Comparison of ENCODE assay signal across 14 cellular contexts in genomic region chr22:43789452-43789851, GRCh38. TPM values are rescaled to one million over a fixed set of nuclear protein-coding genes. Genes with fewer than 3 reads are reported as not detected.
DNase-seq lines count a peak whose midpoint lies in the region; ATAC-seq and TF ChIP-seq lines count a peak whose summit lies in the region.
"Had no signal": no experiment of that assay in that cellular context is flagged by ENCODE, and none has a peak within 500 bp of the region (broad histone marks: within the 10 kb centered on the region; RNA-seq: fewer than 3 reads in every experiment).

No MANE protein-coding gene starts in this region.

- no peaks in the 10 kb centered on the region for H3K9me2 ChIP-seq in PC-3 (replicated peaks; ENCODE audit: low read length)

- peak overlapping the region; percentile 39; the same call in 1 of the 2 replicates for H3K27ac ChIP-seq in PC-3 (ENCODE audit: low read length)
- peak overlapping the region in 3 of 4 donors; percentile 4 to 52 (median 45) for H3K27ac ChIP-seq in esophagus squamous epithelium
- no peak overlapping the region for H3K27ac ChIP-seq in neural progenitor cell

- TF ChIP-seq POLR2A in esophagus squamous epithelium (IDR thresholded peaks at IDR 0.05) = no peak

- H3F3A ChIP-seq in PC-3 (ENCODE audit: low read length, unreplicated experiment) (no peaks in the 10 kb centered on the region), neural progenitor cell (ENCODE audit: low read depth) (no peaks in the 10 kb centered on the region)

- WGBS in esophagus squamous epithelium, 2 donors = 10 to 47% methylated on average over 7 of the region's 7 CpGs

- H3K9ac ChIP-seq in PC-3 (ENCODE audit: low read length) = no peak overlapping the region
- no peak overlapping the region for H3K9ac ChIP-seq in neural progenitor cell

- H3K27me3 ChIP-seq in PC-3 (ENCODE audit: low read length) (no peaks in the 10 kb centered on the region), esophagus squamous epithelium (no peaks in the 10 kb centered on the region), neural progenitor cell (peaks cover 15% of the 10 kb centered on the region)

- H3K4me1 Mint-ChIP-seq in neural progenitor cell = no peaks in the 10 kb centered on the region
- H3K4me1 Mint-ChIP-seq in WTC11 = no peaks in the 10 kb centered on the region
- H3K4me1 Mint-ChIP-seq: CD8-positive, alpha-beta memory T cell had no signal

- H3K36me3 ChIP-seq in PC-3 (ENCODE audit: low read depth, low read length) = no peaks in the 10 kb centered on the region
- H3K36me3 ChIP-seq in esophagus squamous epithelium = no peaks in the 10 kb centered on the region
- H3K36me3 ChIP-seq in neural progenitor cell = no peaks in the 10 kb centered on the region

- POLR2A ChIA-PET in PC-3 (lab: Charles Lee; ENCODE audit: unreplicated experiment) = no interaction called here
- POLR2A ChIA-PET in WTC11 (lab: Charles Lee) = no interaction called here

- no peaks in the 10 kb centered on the region for H3K9me3 ChIP-seq in PC-3 (ENCODE audit: low read length)
- no peaks in the 10 kb centered on the region for H3K9me3 ChIP-seq in esophagus squamous epithelium
- H3K9me3 ChIP-seq in neural progenitor cell (ENCODE audit: low read depth) = no peaks in the 10 kb centered on the region

- H3K4me3 ChIP-seq in PC-3 (ENCODE audit: low read length) (no peak overlapping the region), esophagus squamous epithelium (no peak overlapping the region), neural progenitor cell (no peak overlapping the region)

- H3K27me3 Mint-ChIP-seq in neural progenitor cell (ENCODE audit: insufficient read depth, low read depth) (peaks cover 3% of the 10 kb centered on the region), WTC11 (ENCODE audit: low read depth) (no peaks in the 10 kb centered on the region; the same call in 1 of the 2 replicates)

- ATAC-seq in PC-3 = peak; percentile 95
- no peak for ATAC-seq in WTC11
- ATAC-seq in HG02571 (IDR thresholded peaks at IDR 0.05; ENCODE audit: unreplicated experiment) = no peak
- ATAC-seq: activated T-cell treated with anti-CD3 and anti-CD28 coated beads, Interleukin-2, amount 50 U/mL, for 4 hours had no signal

- CTCF ChIA-PET in PC-3 (lab: Charles Lee) (no interaction called here), WTC11 (lab: Charles Lee) (no interaction called here)

- no peaks in the 10 kb centered on the region for H3K9me3 Mint-ChIP-seq in neural progenitor cell
- H3K9me3 Mint-ChIP-seq in WTC11 = no peaks in the 10 kb centered on the region
- H3K9me3 Mint-ChIP-seq: activated T-cell treated with anti-CD3 and anti-CD28 coated beads, Interleukin-2, amount 50 U/mL, for 4 hours; CD8-positive, alpha-beta memory T cell; T-helper 1 cell treated with Interleukin-12 subunit alpha and Interleukin-12 subunit beta and Interleukin-4 antibody, amounts not matched to agents 30 μg/mL and 1 μg/mL, for 36 hours had no signal

- H3K79me2 ChIP-seq in PC-3 (ENCODE audit: low read length) (no peaks in the 10 kb centered on the region), neural progenitor cell (ENCODE audit: low read depth) (no peaks in the 10 kb centered on the region)

- intact Hi-C loops in PC-3 (cut with micrococcal nuclease) (no loop called here), esophagus squamous epithelium (cut with DNase I) (no loop called here)

- no peaks in the 10 kb centered on the region for H4K20me1 ChIP-seq in PC-3 (ENCODE audit: low read length)
- no peaks in the 10 kb centered on the region for H4K20me1 ChIP-seq in neural progenitor cell (ENCODE audit: low read depth)

- H3K4me3 Mint-ChIP-seq in neural progenitor cell (no peak overlapping the region), WTC11 (no peak overlapping the region)
- H3K4me3 Mint-ChIP-seq: activated T-cell treated with anti-CD3 and anti-CD28 coated beads, Interleukin-2, amount 50 U/mL, for 4 hours; CD8-positive, alpha-beta memory T cell; T-helper 1 cell treated with Interleukin-12 subunit alpha and Interleukin-12 subunit beta and Interleukin-4 antibody, amounts not matched to agents 30 μg/mL and 1 μg/mL, for 36 hours had no signal

- DNase-seq in AG08396 (ENCODE audit: low spot score) (peak; percentile 74), PC-3 (peak; percentile 70), esophagus squamous epithelium (lab: John Stamatoyannopoulos, UW) (no peak), mucosa of gallbladder (ENCODE audit: low spot score) (peak; percentile 63), COLO829 (ENCODE audit: low spot score) (no peak), neural progenitor cell (ENCODE audit: low spot score) (no peak), WTC11 (ENCODE audit: low spot score) (no peak)
- DNase-seq: activated T-cell treated with anti-CD3 and anti-CD28 coated beads, Interleukin-2, amount 50 U/mL, for 4 hours; CD8-positive, alpha-beta memory T cell; midbrain; NCI-H345; stimulated activated CD4-positive, alpha-beta T cell treated with anti-CD3 and anti-CD28 coated beads, Interleukin-4, amount 100 ng/mL, for 1 hour had no signal

- H3K36me3 Mint-ChIP-seq in neural progenitor cell = no peaks in the 10 kb centered on the region
- no peaks in the 10 kb centered on the region for H3K36me3 Mint-ChIP-seq in WTC11
- H3K36me3 Mint-ChIP-seq: CD8-positive, alpha-beta memory T cell had no signal

- H3K27ac Mint-ChIP-seq in neural progenitor cell (no peak overlapping the region), WTC11 (no peak overlapping the region)
- H3K27ac Mint-ChIP-seq: CD8-positive, alpha-beta memory T cell; T-helper 1 cell treated with Interleukin-12 subunit alpha and Interleukin-12 subunit beta and Interleukin-4 antibody, amounts not matched to agents 30 μg/mL and 1 μg/mL, for 36 hours had no signal

- H2AFZ ChIP-seq in PC-3 (ENCODE audit: low read length) = no peak overlapping the region
- no peak overlapping the region for H2AFZ ChIP-seq in neural progenitor cell (replicated peaks)

- H3K4me1 ChIP-seq in PC-3 (ENCODE audit: insufficient read depth, low read length) = peaks cover 12% of the 10 kb centered on the region
- peaks cover 0 to 13% (median 5%) of the 10 kb centered on the region in 3 donors for H3K4me1 ChIP-seq in esophagus squamous epithelium
- H3K4me1 ChIP-seq in neural progenitor cell = no peaks in the 10 kb centered on the region

- no TSS peak for BruUV-seq in PC-3 (replicated peaks; lab: Mats Ljungman, UMichigan)

- TF ChIP-seq CTCF in PC-3 (conservative IDR thresholded peaks at IDR 0.05; ENCODE audit: low read depth, low read length) (no peak), esophagus squamous epithelium (IDR thresholded peaks at IDR 0.05) (no peak), neural progenitor cell (IDR thresholded peaks at IDR 0.05) (no peak), WTC11 (IDR thresholded peaks at IDR 0.05) (no peak)

- H3K4me2 ChIP-seq in PC-3 (ENCODE audit: low read length) (peak overlapping the region; percentile 37), neural progenitor cell (no peak overlapping the region)

TF ChIP-seq in WTC11, 78 proteins besides CTCF, POLR2A, EP300 and RAD21 (continues in another document):
- TF ChIP-seq SMAD3 (CRISPR knock-in tag; IDR thresholded peaks at IDR 0.05; ENCODE audit: borderline replicate concordance) = no peak
- TF ChIP-seq, protein P1, sequence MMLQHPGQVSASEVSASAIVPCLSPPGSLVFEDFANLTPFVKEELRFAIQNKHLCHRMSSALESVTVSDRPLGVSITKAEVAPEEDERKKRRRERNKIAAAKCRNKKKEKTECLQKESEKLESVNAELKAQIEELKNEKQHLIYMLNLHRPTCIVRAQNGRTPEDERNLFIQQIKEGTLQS (CRISPR knock-in tag; conservative IDR thresholded peaks at IDR 0.05) = no peak
- TF ChIP-seq ZSCAN18 (CRISPR knock-in tag; IDR thresholded peaks at IDR 0.05) = no peak
- no peak for TF ChIP-seq ZNF416 (CRISPR knock-in tag; IDR thresholded peaks at IDR 0.05)
- no peak for TF ChIP-seq CDX4 (CRISPR knock-in tag; IDR thresholded peaks at IDR 0.05; ENCODE audit: borderline replicate concordance)
- no peak for TF ChIP-seq ZNF671 (CRISPR knock-in tag; IDR thresholded peaks at IDR 0.05)
- no peak for TF ChIP-seq NR1H2 (CRISPR knock-in tag; IDR thresholded peaks at IDR 0.05)
- TF ChIP-seq MXD4 (CRISPR knock-in tag; IDR thresholded peaks at IDR 0.05; ENCODE audit: borderline replicate concordance) = no peak
- TF ChIP-seq ZNF219 (CRISPR knock-in tag; IDR thresholded peaks at IDR 0.05; ENCODE audit: borderline replicate concordance) = no peak
- TF ChIP-seq FOXJ3 (CRISPR knock-in tag; IDR thresholded peaks at IDR 0.05; ENCODE audit: borderline replicate concordance) = no peak
- TF ChIP-seq EMX1 (CRISPR knock-in tag; IDR thresholded peaks at IDR 0.05) = no peak
- TF ChIP-seq, protein P2, sequence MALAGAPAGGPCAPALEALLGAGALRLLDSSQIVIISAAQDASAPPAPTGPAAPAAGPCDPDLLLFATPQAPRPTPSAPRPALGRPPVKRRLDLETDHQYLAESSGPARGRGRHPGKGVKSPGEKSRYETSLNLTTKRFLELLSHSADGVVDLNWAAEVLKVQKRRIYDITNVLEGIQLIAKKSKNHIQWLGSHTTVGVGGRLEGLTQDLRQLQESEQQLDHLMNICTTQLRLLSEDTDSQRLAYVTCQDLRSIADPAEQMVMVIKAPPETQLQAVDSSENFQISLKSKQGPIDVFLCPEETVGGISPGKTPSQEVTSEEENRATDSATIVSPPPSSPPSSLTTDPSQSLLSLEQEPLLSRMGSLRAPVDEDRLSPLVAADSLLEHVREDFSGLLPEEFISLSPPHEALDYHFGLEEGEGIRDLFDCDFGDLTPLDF (CRISPR knock-in tag; IDR thresholded peaks at IDR 0.05) = no peak

RNA-seq across cellular contexts. Expression of gene EFCAB6, which starts 22.7 kb away (rescaled TPM):
- 0.07 and 1.2 TPM in 2 replicates for total RNA-seq in PC-3 (2014; rRNA removed)
- total RNA-seq in esophagus squamous epithelium = 1 to 10 TPM in 2 of 4 donors, under 1 TPM in 2; 0.22 to 1.5 (median 0.90) TPM
- 4.1 TPM for total RNA-seq in mucosa of gallbladder
- 2.2 and 4.9 TPM in 2 replicates for total RNA-seq in neural progenitor cell (ENCODE audit: low replicate concordance)
- total RNA-seq in WTC11 (2021) = 0.25 to 0.94 TPM (median 0.41 TPM) in 3 replicates

Comparison
In these comparisons a context has a peak if more than half of its experiments do, and no peak if none do; other contexts are left out.
1. DNase-seq: peak in AG08396 (single experiment), PC-3 (single experiment) and mucosa of gallbladder (single experiment); none in esophagus squamous epithelium (single experiment), COLO829 (single experiment), neural progenitor cell (single experiment) and WTC11 (single experiment).